25 cellular contexts compared by ENCODE assay signal in the genomic region with DNA sequence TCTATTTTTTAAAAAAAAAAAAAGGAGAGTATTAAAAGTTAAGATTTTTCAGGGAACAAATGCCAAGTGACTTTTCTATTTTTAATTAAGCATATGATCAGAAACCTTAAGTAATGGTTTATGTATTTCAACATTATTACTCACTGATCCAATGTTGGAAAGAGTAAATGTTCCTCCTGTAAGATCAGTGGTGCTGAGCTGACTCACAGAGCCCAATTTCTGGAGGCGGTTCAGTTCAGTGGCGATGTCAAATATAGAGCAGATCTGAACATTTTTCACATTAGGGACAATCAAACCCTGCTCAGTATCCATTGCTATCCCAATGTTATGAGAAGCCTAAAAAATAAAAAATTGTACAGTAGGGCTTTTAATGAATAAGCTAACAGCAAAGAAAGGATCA. TPM values are rescaled to one million over a fixed set of nuclear protein-coding genes. Genes with fewer than 3 reads are reported as not detected.
"Had no signal": no experiment of that assay in that cellular context is flagged by ENCODE, and none has a peak within 500 bp of the region (broad histone marks: within the 10 kb centered on the region; RNA-seq: fewer than 3 reads in every experiment).

No MANE protein-coding gene starts in this region.

- ATAC-seq: effector memory CD8-positive, alpha-beta T cell; esophagus mucosa; foreskin keratinocyte; gastrocnemius medialis; gastroesophageal sphincter; heart left ventricle; heart right ventricle had no signal

- H3K27me3 ChIP-seq: colonic mucosa, dorsolateral prefrontal cortex, esophagus muscularis mucosa, esophagus squamous epithelium, foreskin keratinocyte, gastrocnemius medialis, gastroesophageal sphincter, heart left ventricle, heart right ventricle had no signal

- H3K36me3 ChIP-seq: colonic mucosa had no signal

- H3K27ac ChIP-seq: colonic mucosa, coronary artery, epithelial cell of prostate, esophagus muscularis mucosa, esophagus squamous epithelium, foreskin keratinocyte, gastrocnemius medialis, gastroesophageal sphincter, heart left ventricle, heart right ventricle had no signal

- H3K9me3 ChIP-seq: colonic mucosa, esophagus muscularis mucosa had no signal

- H3K4me1 ChIP-seq: colonic mucosa, esophagus muscularis mucosa, esophagus squamous epithelium, foreskin keratinocyte, gastrocnemius medialis, gastroesophageal sphincter had no signal

- H3K4me3 ChIP-seq: colonic mucosa, coronary artery, dorsolateral prefrontal cortex, esophagus muscularis mucosa, esophagus squamous epithelium, gastrocnemius medialis, gastroesophageal sphincter, heart left ventricle, heart right ventricle had no signal

- DNase-seq: colonic mucosa; cortex of kidney; dermis blood vessel endothelial cell; dorsolateral prefrontal cortex; effector CD4-positive, alpha-beta T cell; effector CD8-positive, alpha-beta T cell; effector memory CD4-positive, alpha-beta T cell; effector memory CD8-positive, alpha-beta T cell; endodermal cell; erythroblast; esophagus squamous epithelium; foreskin fibroblast; foreskin keratinocyte; foreskin melanocyte; gastrocnemius medialis; glutamatergic neuron; heart left ventricle; heart right ventricle had no signal

RNA-seq across cellular contexts. Expression of gene LRRC39, which starts 28.2 kb away (rescaled TPM):
- total RNA-seq: dermis blood vessel endothelial cell, epithelial cell of proximal tubule, esophagus mucosa, fibroblast of villous mesenchyme had no signal
